Comparison of ENCODE assay signal across 8 cellular contexts in genomic region chr17:79728169-79728907, GRCh38. TPM values are rescaled to one million over a fixed set of nuclear protein-coding genes. Genes with fewer than 3 reads are reported as not detected.
DNase-seq lines count a peak whose midpoint lies in the region; ATAC-seq and TF ChIP-seq lines count a peak whose summit lies in the region.

No MANE protein-coding gene starts in this region.

- no peaks in the 10 kb centered on the region for H3K36me3 Mint-ChIP-seq in chondrocyte (ENCODE audit: low read depth)

- H3K4me3 ChIP-seq in BLaER1 treated with 17β-estradiol and CSF1 and Interleukin-3, amounts not matched to agents 10 nM and 100 nM: peak overlapping the region in 9 of 10 experiments; percentile 1 to 56 (median 40); a peak in 11 of 20 replicates
- H3K4me3 ChIP-seq in HAP-1: no peak overlapping the region

- H3K9me3 Mint-ChIP-seq in chondrocyte (ENCODE audit: low read depth): no peaks in the 10 kb centered on the region

- no peaks in the 10 kb centered on the region for H3K36me3 ChIP-seq in BLaER1 treated with 17β-estradiol and CSF1 and Interleukin-3, amounts not matched to agents 10 nM and 100 nM
- no peaks in the 10 kb centered on the region for H3K36me3 ChIP-seq in HAP-1 (replicated peaks)

- peak overlapping the region; percentile 71 for H3K4me3 Mint-ChIP-seq in chondrocyte (ENCODE audit: unreplicated experiment)

- H3K27me3 ChIP-seq in BLaER1 treated with 17β-estradiol and CSF1 and Interleukin-3, amounts not matched to agents 10 nM and 100 nM: no peaks in the 10 kb centered on the region
- no peaks in the 10 kb centered on the region for H3K27me3 ChIP-seq in HAP-1 (ENCODE audit: low read depth)

- H4K20me1 ChIP-seq in BLaER1 treated with 17β-estradiol and CSF1 and Interleukin-3, amounts not matched to agents 10 nM and 100 nM: no peaks in the 10 kb centered on the region

- DNase-seq in HAP-1 (ENCODE audit: low spot score in 2 of 2) (peak; percentile 81 to 89), NCI-H2196 treated with DMSO at 0.1 percent for 48 hours (lab: John Stamatoyannopoulos, UW; ENCODE audit: unreplicated experiment) (peak; percentile 90), chondrocyte (ENCODE audit: low spot score) (no peak), kidney tubule cell (ENCODE audit: low spot score) (peak; percentile 81)
- DNase-seq in activated CD4-positive, alpha-beta T cell treated with anti-CD3 and anti-CD28 coated beads for 24 hours (ENCODE audit: low read depth in 2 of 2): peak; percentile 63 to 73
- peak; percentile 42 to 74 (median 57) for DNase-seq in stimulated activated CD4-positive, alpha-beta T cell treated with anti-CD3 and anti-CD28 coated beads, Interleukin-1b, Interleukin-23, amount 100 ng/mL, for 24 hours (ENCODE audit: low read depth in 4 of 4, low spot score in 1 of 4)

- in situ Hi-C loops in HAP-1 (cut with MboI; ENCODE audit: low sequenced_read_pairs): no loop called here

- H3K27me3 Mint-ChIP-seq in chondrocyte (ENCODE audit: low read depth): peaks cover 4% of the 10 kb centered on the region

- no peak for ATAC-seq in GM18909 (IDR thresholded peaks at IDR 0.05; ENCODE audit: poor library complexity, unreplicated experiment)

- H3K9me3 ChIP-seq in BLaER1 treated with 17β-estradiol and CSF1 and Interleukin-3, amounts not matched to agents 10 nM and 100 nM (replicated peaks in 1 of 11): no peaks in the 10 kb centered on the region
- no peaks in the 10 kb centered on the region for H3K9me3 ChIP-seq in HAP-1

- H3K9ac ChIP-seq in BLaER1 treated with 17β-estradiol and CSF1 and Interleukin-3, amounts not matched to agents 10 nM and 100 nM: peak overlapping the region; percentile 49 to 70 (median 58); a peak in 21 of 22 replicates

- peak overlapping the region; percentile 29 to 82 (median 70); a peak in 21 of 22 replicates for H3K27ac ChIP-seq in BLaER1 treated with 17β-estradiol and CSF1 and Interleukin-3, amounts not matched to agents 10 nM and 100 nM

- H3K27ac Mint-ChIP-seq in chondrocyte (ENCODE audit: unreplicated experiment): no peak overlapping the region

- no peak for TF ChIP-seq CTCF in chondrocyte (IDR thresholded peaks at IDR 0.05)

- H3K4me1 ChIP-seq in BLaER1 treated with 17β-estradiol and CSF1 and Interleukin-3, amounts not matched to agents 10 nM and 100 nM: peaks cover 18 to 54% (median 51%) of the 10 kb centered on the region in 10 experiments
- no peaks in the 10 kb centered on the region; the same call in 1 of the 2 replicates for H3K4me1 ChIP-seq in HAP-1

- H3K4me2 ChIP-seq in BLaER1 treated with 17β-estradiol and CSF1 and Interleukin-3, amounts not matched to agents 10 nM and 100 nM: peak overlapping the region; percentile 57 to 91 (median 72)

- H3K4me1 Mint-ChIP-seq in chondrocyte (ENCODE audit: low read depth): peaks cover 3% of the 10 kb centered on the region

RNA-seq across cellular contexts. Expression of gene ENPP7, which starts 2.4 kb away (rescaled TPM):
- total RNA-seq in chondrocyte: not detected in 3 replicates

RNA-seq across cellular contexts. Expression of gene CBX2, which starts 49.6 kb away (rescaled TPM):
- 4.1 to 11.8 TPM (median 4.9 TPM) in 3 replicates for total RNA-seq in chondrocyte
